ENCODE assay signal across 13 cellular contexts in the genomic region with DNA sequence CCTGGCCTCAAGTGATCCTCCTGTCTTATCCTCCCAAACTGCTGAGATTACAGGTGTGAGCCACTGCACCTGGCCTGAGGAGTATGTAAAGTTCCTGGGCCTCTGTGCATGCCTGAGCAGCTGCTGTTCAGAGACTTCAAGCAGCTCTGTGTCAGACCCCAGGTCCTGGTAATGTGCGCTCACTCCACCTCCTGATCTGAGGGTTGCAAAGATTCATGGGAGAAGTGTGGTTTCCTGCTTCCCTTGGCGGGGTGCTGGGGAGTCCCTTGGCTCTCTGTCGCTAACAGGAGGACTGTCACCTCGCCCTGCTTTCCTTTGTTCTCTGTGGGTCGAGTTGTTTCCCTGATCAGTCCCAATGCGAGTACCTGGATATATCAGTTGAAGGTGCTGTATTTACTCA. TPM values are rescaled to one million over a fixed set of nuclear protein-coding genes. Genes with fewer than 3 reads are reported as not detected.
DNase-seq lines count a peak whose midpoint lies in the region; ATAC-seq, FAIRE-seq and TF ChIP-seq lines count a peak whose summit lies in the region.
"Had no signal": no experiment of that assay in that cellular context is flagged by ENCODE, and none has a peak within 500 bp of the region (broad histone marks: within the 10 kb centered on the region; RNA-seq: fewer than 3 reads in every experiment).

No MANE protein-coding gene starts in this region.

- H3K36me3 ChIP-seq in mucosa of descending colon (ENCODE audit: low read depth), result no peaks in the 10 kb centered on the region
- H3K36me3 ChIP-seq in pancreas, result no peaks in the 10 kb centered on the region

- WGBS in pancreas, 2 donors, result 67 to 75% methylated on average over 6 of the region's 6 CpGs

- peaks cover 22% of the 10 kb centered on the region for H3K9me3 ChIP-seq in mucosa of descending colon
- no peaks in the 10 kb centered on the region for H3K9me3 ChIP-seq in pancreas

- H3K27ac ChIP-seq in pancreas (no peak overlapping the region), dorsolateral prefrontal cortex (no peak overlapping the region)

- no peaks in the 10 kb centered on the region for H3K36me3 Mint-ChIP-seq in stimulated activated effector memory CD8-positive, alpha-beta T cell treated with anti-CD3 and anti-CD28 coated beads, Interleukin-12 subunit alpha, Interleukin-12 subunit beta, amount 100 ng/mL, for 72 hours

- H3K4me3 ChIP-seq in mucosa of descending colon (no peak overlapping the region), pancreas (no peak overlapping the region), dorsolateral prefrontal cortex (no peak overlapping the region)
- H3K4me3 ChIP-seq: lung had no signal

- no peak for FAIRE-seq in pancreas (lab: Jason Lieb, UNC)
- FAIRE-seq: bronchial epithelial cell had no signal

- ATAC-seq in mucosa of descending colon (peak; percentile 52), pancreas (no peak)
- peak; percentile 86 for ATAC-seq in stimulated activated effector memory CD8-positive, alpha-beta T cell treated with anti-CD3 and anti-CD28 coated beads, Interleukin-12 subunit alpha, Interleukin-12 subunit beta, amount 100 ng/mL, for 72 hours

- H3K9me3 Mint-ChIP-seq in stimulated activated effector memory CD8-positive, alpha-beta T cell treated with anti-CD3 and anti-CD28 coated beads, Interleukin-12 subunit alpha, Interleukin-12 subunit beta, amount 100 ng/mL, for 72 hours, result peaks cover 17% of the 10 kb centered on the region

- intact Hi-C loops in mucosa of descending colon (cut with DNase I, micrococcal nuclease) (no loop called here), pancreas (cut with DNase I) (no loop called here), dorsolateral prefrontal cortex (cut with DNase I) (no loop called here)

- TF ChIP-seq CTCF in mucosa of descending colon (IDR thresholded peaks at IDR 0.05) (no peak), pancreas (IDR thresholded peaks at IDR 0.05) (no peak), dorsolateral prefrontal cortex (IDR thresholded peaks at IDR 0.05 in 54 of 56, conservative IDR thresholded peaks at IDR 0.05 in 2 of 56; ENCODE audit: low read depth in 1 of 56, partially characterized antibody in 56 of 56) (no peak)

- H3K27ac Mint-ChIP-seq in stimulated activated effector memory CD8-positive, alpha-beta T cell treated with anti-CD3 and anti-CD28 coated beads, Interleukin-12 subunit alpha, Interleukin-12 subunit beta, amount 100 ng/mL, for 72 hours, result no peak overlapping the region

- H3K4me3 Mint-ChIP-seq in stimulated activated effector memory CD8-positive, alpha-beta T cell treated with anti-CD3 and anti-CD28 coated beads, Interleukin-12 subunit alpha, Interleukin-12 subunit beta, amount 100 ng/mL, for 72 hours, result no peak overlapping the region

- DNase-seq in T follicular helper cell (ENCODE audit: low read depth) (peak; percentile 70), activated T-cell treated with anti-CD3 and anti-CD28 coated beads for 24 hours (ENCODE audit: low read depth) (peak; percentile 41), mucosa of descending colon (peak; percentile 17 to 43 (median 24)), NCI-H2227 (lab: John Stamatoyannopoulos, UW; ENCODE audit: unreplicated experiment) (no peak), NCI-H2171 treated with DMSO at 0.1 percent for 48 hours (lab: John Stamatoyannopoulos, UW) (no peak), pancreas (no peak), dorsolateral prefrontal cortex (no peak)
- DNase-seq in stimulated activated effector memory CD8-positive, alpha-beta T cell treated with anti-CD3 and anti-CD28 coated beads, Interleukin-12 subunit alpha, Interleukin-12 subunit beta, amount 100 ng/mL, for 72 hours (ENCODE audit: low spot score in 2 of 2), result peak in 1 of 2 donors; percentile 57
- DNase-seq: DMS 273 treated with DMSO at 0.1 percent for 48 hours, NCI-H2171 had no signal

- H3K4me1 Mint-ChIP-seq in stimulated activated effector memory CD8-positive, alpha-beta T cell treated with anti-CD3 and anti-CD28 coated beads, Interleukin-12 subunit alpha, Interleukin-12 subunit beta, amount 100 ng/mL, for 72 hours, result peaks cover 15% of the 10 kb centered on the region

- H3K4me1 ChIP-seq in mucosa of descending colon (ENCODE audit: low read depth) (no peaks in the 10 kb centered on the region), pancreas (no peaks in the 10 kb centered on the region)

- no peaks in the 10 kb centered on the region for H3K27me3 ChIP-seq in pancreas
- H3K27me3 ChIP-seq in dorsolateral prefrontal cortex, result peaks cover 0 to 4% (median 0%) of the 10 kb centered on the region in 45 donors

RNA-seq across cellular contexts. Expression of gene IL36A, which starts 8.6 kb away (rescaled TPM):
- total RNA-seq in mucosa of descending colon, result not detected
- total RNA-seq in pancreas, result not detected
- not detected for polyA plus RNA-seq in pancreas
- not detected for total RNA-seq in dorsolateral prefrontal cortex
- total RNA-seq: lung, renal cortical epithelial cell had no signal
- polyA plus RNA-seq: lung had no signal

RNA-seq across cellular contexts. Expression of gene IL36G, which starts 18.8 kb away (rescaled TPM):
- total RNA-seq in mucosa of descending colon (not detected), pancreas (not detected), dorsolateral prefrontal cortex (under 1 TPM in 3 of 120 experiments, not detected in 117; 0.53 to 0.65 (median 0.55) TPM)
- not detected for polyA plus RNA-seq in pancreas
- total RNA-seq: bronchial epithelial cell, renal cortical epithelial cell had no signal

RNA-seq across cellular contexts. Expression of gene IL36B, which starts 56.0 kb away (rescaled TPM):
- not detected for total RNA-seq in mucosa of descending colon
- total RNA-seq in pancreas, result not detected
- polyA plus RNA-seq in pancreas, result not detected
- total RNA-seq in dorsolateral prefrontal cortex, result not detected
- total RNA-seq: bronchial epithelial cell, lung, renal cortical epithelial cell had no signal

Comparison
In these comparisons a context has a peak if more than half of its experiments do, and no peak if none do; other contexts are left out.
1. DNase-seq: peak in T follicular helper cell (single experiment), activated T-cell treated with anti-CD3 and anti-CD28 coated beads for 24 hours (single experiment) and mucosa of descending colon (3 of 3); none in NCI-H2227 (single experiment), NCI-H2171 treated with DMSO at 0.1 percent for 48 hours (single experiment), pancreas (0 of 6) and dorsolateral prefrontal cortex (0 of 10).
2. ATAC-seq: peak in mucosa of descending colon (single experiment) and stimulated activated effector memory CD8-positive, alpha-beta T cell treated with anti-CD3 and anti-CD28 coated beads, Interleukin-12 subunit alpha, Interleukin-12 subunit beta, amount 100 ng/mL, for 72 hours (single experiment); none in pancreas (0 of 4).